1 cellular context compared by ENCODE assay signal in genomic region chr6:159833556-159833955, GRCh38.
TF ChIP-seq lines count a peak whose summit lies in the region.

No MANE protein-coding gene starts in this region.

TF ChIP-seq in SK-N-SH, 30 proteins besides CTCF, POLR2A, EP300 and RAD21:
- TF ChIP-seq ZBTB33 (IDR thresholded peaks at IDR 0.05; ENCODE audit: borderline replicate concordance, low read depth) = no peak
- no peak for TF ChIP-seq MEF2A (IDR thresholded peaks at IDR 0.05; ENCODE audit: borderline replicate concordance, low read depth)
- TF ChIP-seq RXRA (IDR thresholded peaks at IDR 0.05; ENCODE audit: borderline replicate concordance, low read depth) = no peak
- TF ChIP-seq ELF1 (IDR thresholded peaks at IDR 0.05) = no peak
- TF ChIP-seq RFX5 (IDR thresholded peaks at IDR 0.05; ENCODE audit: low read length) = no peak
- TF ChIP-seq SIN3A (IDR thresholded peaks at IDR 0.05; ENCODE audit: borderline replicate concordance, low read depth, low read length) = no peak
- no peak for TF ChIP-seq GATA2 (CRISPR knock-in tag; IDR thresholded peaks at IDR 0.05)
- no peak for TF ChIP-seq MAX (IDR thresholded peaks at IDR 0.05; ENCODE audit: low read depth)
- no peak for TF ChIP-seq POLR2AphosphoS5 (IDR thresholded peaks at IDR 0.05; ENCODE audit: low read depth, low read length)
- TF ChIP-seq RCOR1 (IDR thresholded peaks at IDR 0.05; ENCODE audit: low read length) = no peak
- TF ChIP-seq CHD2 (IDR thresholded peaks at IDR 0.05; ENCODE audit: low read length, partially characterized antibody) = no peak
- no peak for TF ChIP-seq TEAD4 (IDR thresholded peaks at IDR 0.05; ENCODE audit: borderline replicate concordance, insufficient read depth)
- no peak for TF ChIP-seq JUND (IDR thresholded peaks at IDR 0.05)
- TF ChIP-seq GABPA (IDR thresholded peaks at IDR 0.05; ENCODE audit: low read depth) = no peak
- no peak for TF ChIP-seq SMC3 (IDR thresholded peaks at IDR 0.05; ENCODE audit: low read depth, low read length)
- TF ChIP-seq NRF1 (IDR thresholded peaks at IDR 0.05; ENCODE audit: low read depth, low read length) = no peak
